Comparison of ENCODE assay signal across 21 cellular contexts in the genomic region with DNA sequence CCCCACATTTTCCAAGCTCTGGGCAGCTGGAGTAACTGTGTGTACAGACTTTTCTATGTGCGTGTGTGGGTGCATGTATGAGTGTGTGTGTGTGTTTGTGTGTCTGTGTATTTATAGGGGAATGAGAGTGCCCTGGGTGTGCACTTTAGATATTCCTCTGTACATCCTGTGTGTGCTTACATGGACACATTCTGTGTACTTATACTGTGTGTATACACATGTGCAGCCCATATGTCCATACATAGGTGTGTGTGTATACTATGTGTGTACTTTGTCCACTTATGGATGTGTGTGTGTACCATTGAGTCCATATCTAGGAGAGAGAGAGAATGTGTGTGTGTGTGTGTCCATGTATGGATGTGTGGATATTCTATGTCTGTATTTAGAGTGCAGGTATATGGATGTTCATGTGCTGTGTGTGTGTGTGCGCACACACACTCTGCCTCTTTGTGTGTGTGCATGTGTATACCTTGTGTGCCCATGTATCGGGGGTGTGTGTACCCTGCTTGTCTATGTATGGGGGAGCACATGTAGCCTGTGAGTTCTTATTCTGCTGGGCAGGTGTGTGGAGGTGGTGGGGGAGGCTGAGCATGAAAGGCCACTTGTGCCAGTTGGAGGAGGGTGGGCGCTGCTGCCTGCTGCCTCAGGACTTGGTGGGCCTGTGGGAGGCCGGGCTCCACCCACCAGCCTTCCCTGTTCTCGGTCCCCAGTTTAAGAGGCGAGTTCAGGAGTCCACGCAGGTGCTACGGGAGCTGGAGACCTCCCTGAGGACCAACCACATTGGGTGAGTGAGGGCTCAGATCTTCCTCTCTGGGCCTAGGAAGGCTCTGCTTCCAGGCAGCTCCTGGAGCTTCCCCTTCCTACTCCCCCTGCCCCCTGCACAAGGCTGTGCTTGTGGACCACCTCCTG. TPM values are rescaled to one million over a fixed set of nuclear protein-coding genes. Genes with fewer than 3 reads are reported as not detected.
DNase-seq lines count a peak whose midpoint lies in the region; ATAC-seq and TF ChIP-seq lines count a peak whose summit lies in the region.
"Had no signal": no experiment of that assay in that cellular context is flagged by ENCODE, and none has a peak within 500 bp of the region (broad histone marks: within the 10 kb centered on the region; RNA-seq: fewer than 3 reads in every experiment).

No MANE protein-coding gene starts in this region.

- no peak overlapping the region for H3K4me2 ChIP-seq in mesenchymal stem cell (ENCODE audit: low read length, poor library complexity, severe bottlenecking)

- peak overlapping the region; percentile 100 for H3K27ac Mint-ChIP-seq in activated naive CD4-positive, alpha-beta T cell treated with anti-CD3 and anti-CD28 coated beads for 36 hours
- H3K27ac Mint-ChIP-seq in stimulated activated naive B cell treated with anti-CD40 and anti-IgM and Interleukin-4, amounts not matched to agents 10 μg/mL and 1 μg/mL and 100 μg/mL, for 72 hours: peak overlapping the region; percentile 97

- H2BK12ac ChIP-seq in mesenchymal stem cell (ENCODE audit: low read length in 2 of 2): no peak overlapping the region

- H2BK120ac ChIP-seq in mesenchymal stem cell (ENCODE audit: low read depth, low read length): no peak overlapping the region

- no peak overlapping the region for H3K23ac ChIP-seq in mesenchymal stem cell (ENCODE audit: low read length in 2 of 2)

- TF ChIP-seq CTCF in RWPE1 (conservative IDR thresholded peaks at IDR 0.05; ENCODE audit: low read depth): no peak

- no peak overlapping the region for H2AFZ ChIP-seq in mesenchymal stem cell (ENCODE audit: low read depth, low read length)

- intact Hi-C loops in activated naive CD4-positive, alpha-beta T cell treated with anti-CD3 and anti-CD28 coated beads for 36 hours (cut with micrococcal nuclease): no loop called here

- no peaks in the 10 kb centered on the region for H3K27me3 Mint-ChIP-seq in activated naive CD4-positive, alpha-beta T cell treated with anti-CD3 and anti-CD28 coated beads for 36 hours (ENCODE audit: low read depth)
- H3K27me3 Mint-ChIP-seq in stimulated activated naive B cell treated with anti-CD40 and anti-IgM and Interleukin-4, amounts not matched to agents 10 μg/mL and 1 μg/mL and 100 μg/mL, for 72 hours: no peaks in the 10 kb centered on the region

- H2AK5ac ChIP-seq in mesenchymal stem cell (ENCODE audit: low read length, severe bottlenecking): no peak overlapping the region

- H3K4me3 ChIP-seq in effector memory CD4-positive, alpha-beta T cell (ENCODE audit: insufficient read depth, low read depth, low read length, poor library complexity, severe bottlenecking): no peak overlapping the region
- H3K4me3 ChIP-seq in mesenchymal stem cell (ENCODE audit: insufficient read depth in 1 of 2, low read depth in 1 of 2, low read length in 2 of 2): no peak overlapping the region
- H3K4me3 ChIP-seq: gastrocnemius medialis, MG63, skin epidermis, uterus had no signal

- H3K4ac ChIP-seq in mesenchymal stem cell (ENCODE audit: low read depth in 1 of 2, low read length in 2 of 2): no peak overlapping the region

- H3K27me3 ChIP-seq in effector memory CD4-positive, alpha-beta T cell (replicated peaks; ENCODE audit: control insufficient read depth, insufficient read depth, low read length, poor library complexity, severe bottlenecking): no peaks in the 10 kb centered on the region
- peaks cover 0 to 2% of the 10 kb centered on the region in 2 experiments for H3K27me3 ChIP-seq in mesenchymal stem cell (ENCODE audit: control insufficient read depth in 1 of 2, insufficient read depth in 1 of 2, low read length in 2 of 2)
- H3K27me3 ChIP-seq: gastrocnemius medialis, MG63, uterus had no signal

- no peak for ATAC-seq in stimulated activated naive B cell treated with anti-CD40 and anti-IgM and Interleukin-4, amounts not matched to agents 10 μg/mL and 1 μg/mL and 100 μg/mL, for 72 hours (replicated peaks)
- no peak for ATAC-seq in left lobe of liver
- ATAC-seq: activated CD4-positive, CD25-positive, alpha-beta regulatory T cell treated with anti-CD3 and anti-CD28 coated beads, Interleukin-2, amount 50 U/mL, for 24 hours; gastrocnemius medialis; left ventricle myocardium superior had no signal

- POLR2A ChIA-PET in RWPE1 (lab: Yijun Ruan, JAX; ENCODE audit: low non-redundant PET): no interaction called here

- H3K4me1 Mint-ChIP-seq in activated naive CD4-positive, alpha-beta T cell treated with anti-CD3 and anti-CD28 coated beads for 36 hours (ENCODE audit: low read depth): peaks cover 76% of the 10 kb centered on the region
- H3K4me1 Mint-ChIP-seq in stimulated activated naive B cell treated with anti-CD40 and anti-IgM and Interleukin-4, amounts not matched to agents 10 μg/mL and 1 μg/mL and 100 μg/mL, for 72 hours: peaks cover 70 to 90% of the 10 kb centered on the region in 2 donors

- H2BK5ac ChIP-seq in mesenchymal stem cell (ENCODE audit: low read depth, low read length, poor library complexity, severe bottlenecking): no peak overlapping the region

- H3K4me3 Mint-ChIP-seq in activated naive CD4-positive, alpha-beta T cell treated with anti-CD3 and anti-CD28 coated beads for 36 hours: no peak overlapping the region
- peak overlapping the region in 1 of 2 donors; percentile 1 for H3K4me3 Mint-ChIP-seq in stimulated activated naive B cell treated with anti-CD40 and anti-IgM and Interleukin-4, amounts not matched to agents 10 μg/mL and 1 μg/mL and 100 μg/mL, for 72 hours

- H3K14ac ChIP-seq in mesenchymal stem cell (ENCODE audit: low read length in 2 of 2): no peak overlapping the region

- no peaks in the 10 kb centered on the region for H3K79me1 ChIP-seq in mesenchymal stem cell (replicated peaks; ENCODE audit: low read length, poor library complexity, severe bottlenecking)

- H4K91ac ChIP-seq in mesenchymal stem cell (ENCODE audit: low read length): no peak overlapping the region

- H3K36me3 Mint-ChIP-seq in activated naive CD4-positive, alpha-beta T cell treated with anti-CD3 and anti-CD28 coated beads for 36 hours (ENCODE audit: low read depth): peaks cover 33% of the 10 kb centered on the region
- H3K36me3 Mint-ChIP-seq in stimulated activated naive B cell treated with anti-CD40 and anti-IgM and Interleukin-4, amounts not matched to agents 10 μg/mL and 1 μg/mL and 100 μg/mL, for 72 hours: peaks cover 46 to 49% of the 10 kb centered on the region in 2 donors

- no peak overlapping the region for H4K8ac ChIP-seq in mesenchymal stem cell (ENCODE audit: low read length)

- no peak overlapping the region for H2BK15ac ChIP-seq in mesenchymal stem cell (ENCODE audit: low read depth, poor library complexity, severe bottlenecking)

- WGBS in mesenchymal stem cell: 91% methylated on average over 7 of the region's 9 CpGs

- H3K27ac ChIP-seq in RWPE1 (peak overlapping the region; percentile 94; the same call in 1 of the 2 replicates), mesenchymal stem cell (ENCODE audit: low read length, poor library complexity, severe bottlenecking) (no peak overlapping the region)
- H3K27ac ChIP-seq in effector memory CD4-positive, alpha-beta T cell (ENCODE audit: insufficient read depth, low read length, poor library complexity, severe bottlenecking): peak overlapping the region; percentile 35
- H3K27ac ChIP-seq: epithelial cell of prostate, gastrocnemius medialis, uterus had no signal

- H3K4me1 ChIP-seq in effector memory CD4-positive, alpha-beta T cell (ENCODE audit: control insufficient read depth, insufficient read depth, low read length, poor library complexity, severe bottlenecking): peaks cover 64% of the 10 kb centered on the region
- peaks cover 29% of the 10 kb centered on the region for H3K4me1 ChIP-seq in mesenchymal stem cell (ENCODE audit: control insufficient read depth, insufficient read depth, low read depth, low read length)
- H3K4me1 ChIP-seq: uterus had no signal

- H3K9me3 Mint-ChIP-seq in activated naive CD4-positive, alpha-beta T cell treated with anti-CD3 and anti-CD28 coated beads for 36 hours: no peaks in the 10 kb centered on the region
- no peaks in the 10 kb centered on the region for H3K9me3 Mint-ChIP-seq in stimulated activated naive B cell treated with anti-CD40 and anti-IgM and Interleukin-4, amounts not matched to agents 10 μg/mL and 1 μg/mL and 100 μg/mL, for 72 hours

- H3K18ac ChIP-seq in mesenchymal stem cell (ENCODE audit: low read depth in 1 of 2, low read length in 2 of 2): no peak overlapping the region

- no peaks in the 10 kb centered on the region for H3K9me3 ChIP-seq in effector memory CD4-positive, alpha-beta T cell (ENCODE audit: control insufficient read depth, low read length)
- H3K9me3 ChIP-seq in mesenchymal stem cell (ENCODE audit: control insufficient read depth, low read length): no peaks in the 10 kb centered on the region
- H3K9me3 ChIP-seq: gastrocnemius medialis, MG63, uterus had no signal

- peaks cover 46% of the 10 kb centered on the region for H3K36me3 ChIP-seq in effector memory CD4-positive, alpha-beta T cell (ENCODE audit: control insufficient read depth, insufficient read depth, low read length)
- peaks cover 0 to under 1% of the 10 kb centered on the region in 2 experiments for H3K36me3 ChIP-seq in mesenchymal stem cell (ENCODE audit: control insufficient read depth in 1 of 2, insufficient read depth in 2 of 2, low read depth in 1 of 2, low read length in 2 of 2)
- H3K36me3 ChIP-seq: gastrocnemius medialis, MG63, uterus had no signal

- DNase-seq in activated naive CD4-positive, alpha-beta T cell treated with anti-CD3 and anti-CD28 coated beads for 36 hours: no peak
- no peak for DNase-seq in activated naive CD4-positive, alpha-beta T cell (lab: John Stamatoyannopoulos, UW)
- DNase-seq in RWPE1 (ENCODE audit: low spot score): no peak
- DNase-seq in effector memory CD4-positive, alpha-beta T cell: no peak
- no peak for DNase-seq in stimulated activated naive B cell treated with anti-CD40 and anti-IgM and Interleukin-4, amounts not matched to agents 10 μg/mL and 1 μg/mL and 100 μg/mL, for 72 hours
- no peak for DNase-seq in mesenchymal stem cell
- no peak for DNase-seq in left lobe of liver (ENCODE audit: low spot score)
- DNase-seq in NCI-H748 (lab: John Stamatoyannopoulos, UW; ENCODE audit: unreplicated experiment): no peak
- DNase-seq: activated T-cell treated with anti-CD3 and anti-CD28 coated beads, Interleukin-2, amount 50 U/mL, for 48 hours; gastrocnemius medialis; GDM1; left ventricle myocardium superior; MG63; NCI-H1694; NCI-H226; uterus had no signal

- no peak overlapping the region for H3K9ac ChIP-seq in mesenchymal stem cell (ENCODE audit: low read length)

- CTCF ChIA-PET in activated naive CD4-positive, alpha-beta T cell treated with anti-CD3 and anti-CD28 coated beads for 36 hours (lab: Charles Lee): interaction anchor here (0.6 to 11.9 kb wide), 9 partner anchors 12 to 157 kb away, joined by 3 to 412 read pairs (median 5); partner anchors contain the start of genes ACBD4 and FMNL1
- CTCF ChIA-PET in RWPE1 (lab: Yijun Ruan, JAX): interaction anchor here (0.8 to 1.8 kb wide), 6 partner anchors 14 to 152 kb away, joined by 3 to 10 read pairs (median 6); partner anchors contain the start of gene ACBD4

RNA-seq across cellular contexts. Expression of gene FMNL1, which starts 11.1 kb away (rescaled TPM):
- total RNA-seq in activated naive CD4-positive, alpha-beta T cell treated with anti-CD3 and anti-CD28 coated beads for 36 hours: 100 to 1,000 TPM; 228 to 242 TPM
- 0.97 TPM for polyA plus RNA-seq in mesenchymal stem cell (2013, experiment 1 of 2)
- 0.99 TPM for polyA plus RNA-seq in mesenchymal stem cell (2013, experiment 2 of 2)
- 3.4 TPM for total RNA-seq in left lobe of liver

RNA-seq across cellular contexts. Expression of gene SPATA32, which starts 29.1 kb away (rescaled TPM):
- total RNA-seq in activated naive CD4-positive, alpha-beta T cell treated with anti-CD3 and anti-CD28 coated beads for 36 hours: under 1 TPM in 1 of 2 experiments, not detected in 1; 0.12 TPM
- not detected for polyA plus RNA-seq in mesenchymal stem cell (2013, experiment 1 of 2)
- polyA plus RNA-seq in mesenchymal stem cell (2013, experiment 2 of 2): not detected
- total RNA-seq in left lobe of liver: not detected
- total RNA-seq: gastrocnemius medialis, left ventricle myocardium superior, posterior vena cava, uterus had no signal
- polyA plus RNA-seq: AG04450 had no signal

Comparison
In these comparisons a context has a peak if more than half of its experiments do, and no peak if none do; other contexts are left out.
1. RNA of gene FMNL1, which starts 11.1 kb away (total RNA-seq): 228 to 242 TPM in activated naive CD4-positive, alpha-beta T cell treated with anti-CD3 and anti-CD28 coated beads for 36 hours; 3.4 TPM in left lobe of liver (single experiment); every median in the first group is over 10 times any median in the second.